ENCODE assay signal across 9 cellular contexts in the genomic region with DNA sequence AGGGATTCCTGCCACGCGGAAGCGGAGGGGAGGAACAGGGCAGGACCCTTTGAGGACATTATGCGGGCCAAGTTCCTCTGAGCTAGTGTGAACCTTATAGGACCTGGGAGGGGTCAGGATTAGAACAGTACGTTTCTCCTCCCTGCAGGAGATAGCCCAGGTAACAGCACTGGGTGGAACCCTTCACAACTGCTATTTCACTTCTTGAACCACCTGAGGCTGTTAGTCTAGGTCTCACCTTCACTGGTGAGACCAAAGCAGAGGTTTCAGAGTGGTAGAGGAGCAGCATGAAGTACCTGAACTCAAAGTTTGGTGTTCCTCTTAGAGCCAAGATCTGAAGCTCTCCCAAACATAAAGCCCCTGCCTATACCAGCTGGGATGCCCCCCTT.
DNase-seq lines count a peak whose midpoint lies in the region; ATAC-seq lines count a peak whose summit lies in the region.
"Had no signal": no experiment of that assay in that cellular context is flagged by ENCODE, and none has a peak within 500 bp of the region (broad histone marks: within the 10 kb centered on the region; RNA-seq: fewer than 3 reads in every experiment).

No MANE protein-coding gene starts in this region.

- peak overlapping the region; percentile 80 for H3K4me3 ChIP-seq in adipocyte (ENCODE audit: low read length)
- H3K4me3 ChIP-seq in subcutaneous abdominal adipose tissue (ENCODE audit: low read depth in 1 of 5, low read length in 5 of 5): peak overlapping the region; percentile 58 to 74 (median 65)

- ATAC-seq in HG02642 (IDR thresholded peaks at IDR 0.05; ENCODE audit: poor library complexity, unreplicated experiment): no peak

- H3K9me3 ChIP-seq in adipocyte (ENCODE audit: control insufficient read depth, low read length): no peaks in the 10 kb centered on the region
- H3K9me3 ChIP-seq in subcutaneous abdominal adipose tissue (ENCODE audit: control insufficient read depth in 5 of 5, low read length in 5 of 5): no peaks in the 10 kb centered on the region

- H3K36me3 ChIP-seq in adipocyte (ENCODE audit: control insufficient read depth, insufficient read depth, low read length, severe bottlenecking) (peaks cover 56% of the 10 kb centered on the region), subcutaneous abdominal adipose tissue (ENCODE audit: control insufficient read depth in 5 of 5, insufficient read depth in 5 of 5, low read length in 5 of 5) (peaks cover 15 to 47% (median 42%) of the 10 kb centered on the region in 5 donors)

- DNase-seq in NCI-H82 (lab: John Stamatoyannopoulos, UW) (peak; percentile 35), NCI-H82 treated with DMSO at 0.1 percent for 48 hours (lab: John Stamatoyannopoulos, UW; ENCODE audit: unreplicated experiment) (no peak), adipocyte (ENCODE audit: low read depth) (no peak), NCI-H524 (lab: John Stamatoyannopoulos, UW) (no peak)
- no peak for DNase-seq in effector CD8-positive, alpha-beta T cell (lab: John Stamatoyannopoulos, UW)
- DNase-seq: NCI-H1694 treated with DMSO at 0.1 percent for 48 hours had no signal

- peak overlapping the region; percentile 93 for H3K27ac ChIP-seq in layer of hippocampus (ENCODE audit: low read depth, low read length)
- H3K27ac ChIP-seq in subcutaneous abdominal adipose tissue (ENCODE audit: low read depth, low read length): peak overlapping the region; percentile 95

- H3K4me1 ChIP-seq in adipocyte (ENCODE audit: control insufficient read depth, insufficient read depth, low read length): peaks cover 37% of the 10 kb centered on the region
- H3K4me1 ChIP-seq in subcutaneous abdominal adipose tissue (ENCODE audit: control insufficient read depth in 5 of 5, insufficient read depth in 5 of 5, low read length in 5 of 5): peaks cover 18 to 37% (median 31%) of the 10 kb centered on the region in 5 donors

- peak overlapping the region; percentile 91 for H3K9ac ChIP-seq in adipocyte (ENCODE audit: low read length)
- peak overlapping the region; percentile 69 to 85 (median 75) for H3K9ac ChIP-seq in subcutaneous abdominal adipose tissue (ENCODE audit: low read length in 5 of 5)

- no peaks in the 10 kb centered on the region for H3K27me3 ChIP-seq in adipocyte (replicated peaks; ENCODE audit: control insufficient read depth, insufficient read depth, low read length)
- H3K27me3 ChIP-seq in layer of hippocampus (ENCODE audit: control insufficient read depth, insufficient read depth, low read length): no peaks in the 10 kb centered on the region
- no peaks in the 10 kb centered on the region for H3K27me3 ChIP-seq in subcutaneous abdominal adipose tissue (ENCODE audit: control insufficient read depth in 5 of 5, insufficient read depth in 4 of 5, low read length in 5 of 5)
